In the genomic region with DNA sequence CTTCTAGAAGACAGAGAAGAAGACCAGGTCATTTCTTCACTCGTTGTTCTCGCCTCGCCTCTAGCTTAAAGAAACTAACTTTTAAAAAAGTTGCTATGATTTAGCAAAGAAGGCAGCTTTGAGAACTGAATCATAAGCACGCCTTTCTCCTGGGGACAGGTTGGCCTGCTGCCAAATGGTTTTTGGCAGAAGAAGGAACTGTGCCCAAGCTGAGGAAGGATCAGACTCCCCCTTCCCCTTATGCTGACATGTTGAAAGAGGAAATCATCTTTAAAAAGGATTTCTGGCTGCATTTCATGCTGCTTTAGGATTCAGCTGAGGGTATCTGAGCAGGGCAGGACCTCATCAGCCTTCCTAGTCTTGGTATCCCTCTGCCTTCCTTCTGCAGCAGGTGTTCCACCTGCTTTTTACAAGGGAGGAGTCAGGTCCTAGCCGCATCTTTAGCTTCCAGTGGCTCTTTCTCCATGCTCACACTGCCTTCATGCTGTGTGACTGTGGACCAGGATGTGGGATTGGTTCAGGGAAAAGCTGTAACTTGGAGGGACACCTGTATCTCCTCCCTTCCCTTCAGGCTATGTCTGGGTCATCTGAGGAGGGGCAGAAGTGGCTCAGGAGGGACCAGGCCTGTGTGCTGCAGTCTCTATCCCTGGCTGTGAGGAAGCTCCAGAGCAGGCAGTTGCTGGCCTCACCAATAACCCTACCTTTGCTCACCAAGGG, we compare ENCODE assay signal across 9 cellular contexts. TPM values are rescaled to one million over a fixed set of nuclear protein-coding genes. Genes with fewer than 3 reads are reported as not detected.
A peak's percentile ranks its signal among the peaks of the same experiment; 100 is the strongest.
DNase-seq lines count a peak whose midpoint lies in the region; ATAC-seq and TF ChIP-seq lines count a peak whose summit lies in the region.
"Had no signal": no experiment of that assay in that cellular context is flagged by ENCODE, and none has a peak within 500 bp of the region (broad histone marks: within the 10 kb centered on the region; RNA-seq: fewer than 3 reads in every experiment).

No MANE protein-coding gene starts in this region.

- H3K27ac Mint-ChIP-seq in Calu3 (ENCODE audit: unreplicated experiment) = no peak overlapping the region
- H3K27ac Mint-ChIP-seq: stimulated activated naive CD8-positive, alpha-beta T cell treated with anti-CD3 and anti-CD28 coated beads, Interleukin-15, Interleukin-2, amounts not matched to agents 100 ng/mL and 50 ng/mL, for 24 hours had no signal

- no peak for ATAC-seq in GM18520 (IDR thresholded peaks at IDR 0.05; ENCODE audit: unreplicated experiment)

- no peaks in the 10 kb centered on the region for H3K27me3 ChIP-seq in ovary

- TF ChIP-seq POLR2A in ovary (IDR thresholded peaks at IDR 0.05) = no peak

- H3K9me2 ChIP-seq in OCI-LY7 (ENCODE audit: insufficient read depth, low read length) = no peaks in the 10 kb centered on the region

- CTCF ChIA-PET in Calu3 (lab: Charles Lee) (interaction anchor here (1.1 to 1.5 kb wide), 3 partner anchors 13 to 35 kb away, joined by 3 to 6 read pairs (median 4); no protein-coding TSS in a partner anchor), OCI-LY7 (lab: Charles Lee; ENCODE audit: unreplicated experiment) (interaction anchor here (0.6 kb wide), 1 partner anchor 922 kb away, joined by 3 read pairs; no protein-coding TSS in a partner anchor)

- WGBS in ovary, 3 donors = 23 to 31% (median 31%) methylated on average over 5 of the region's 5 CpGs

- H3K9me3 Mint-ChIP-seq in Calu3 (ENCODE audit: low read depth, unreplicated experiment) = no peaks in the 10 kb centered on the region
- H3K9me3 Mint-ChIP-seq: stimulated activated naive CD8-positive, alpha-beta T cell treated with anti-CD3 and anti-CD28 coated beads, Interleukin-15, Interleukin-2, amounts not matched to agents 100 ng/mL and 50 ng/mL, for 24 hours had no signal

- H3K4me3 Mint-ChIP-seq in Calu3 (ENCODE audit: low read depth, unreplicated experiment) = no peak overlapping the region
- H3K4me3 Mint-ChIP-seq: stimulated activated naive CD8-positive, alpha-beta T cell treated with anti-CD3 and anti-CD28 coated beads, Interleukin-15, Interleukin-2, amounts not matched to agents 100 ng/mL and 50 ng/mL, for 24 hours had no signal

- no peak for TF ChIP-seq EP300 in ovary (IDR thresholded peaks at IDR 0.05)

- H3K4me3 ChIP-seq in OCI-LY7 (ENCODE audit: low read depth, low read length, poor library complexity, severe bottlenecking) (no peak overlapping the region), ovary (peak overlapping the region; percentile 37)

- no peaks in the 10 kb centered on the region for H3K9me3 ChIP-seq in OCI-LY7 (ENCODE audit: low read length)
- H3K9me3 ChIP-seq in ovary = no peaks in the 10 kb centered on the region

- POLR2A ChIA-PET in OCI-LY7 (lab: Charles Lee) = no interaction called here

- no peak overlapping the region for H2AFZ ChIP-seq in OCI-LY7 (ENCODE audit: low read length)

- H3K4me1 ChIP-seq in OCI-LY7 (ENCODE audit: insufficient read depth, low read length, poor library complexity, severe bottlenecking) (no peaks in the 10 kb centered on the region), ovary (ENCODE audit: insufficient read depth) (peaks cover 26% of the 10 kb centered on the region)

- H3K27me3 Mint-ChIP-seq in Calu3 (ENCODE audit: unreplicated experiment) = no peaks in the 10 kb centered on the region
- H3K27me3 Mint-ChIP-seq: stimulated activated naive CD8-positive, alpha-beta T cell treated with anti-CD3 and anti-CD28 coated beads, Interleukin-15, Interleukin-2, amounts not matched to agents 100 ng/mL and 50 ng/mL, for 24 hours had no signal

- H3K27ac ChIP-seq in OCI-LY7 (ENCODE audit: low read depth, low read length, poor library complexity, severe bottlenecking) (no peak overlapping the region), epithelial cell of prostate (peak overlapping the region; percentile 61), ovary (peak overlapping the region in 1 of 2 donors; percentile 16)

- DNase-seq in Calu3 (peak; percentile 46), OCI-LY7 (ENCODE audit: low spot score) (peak; percentile 7), epithelial cell of prostate (ENCODE audit: low read depth, low spot score) (no peak), ovary (peak; percentile 71 to 86 (median 78)), middle frontal gyrus (ENCODE audit: extremely low spot score, low spot score) (no peak), NCI-H187 treated with DMSO at 0.1 percent for 48 hours (lab: John Stamatoyannopoulos, UW) (no peak), GM20000 (ENCODE audit: low spot score) (no peak)

- no peaks in the 10 kb centered on the region for H4K20me1 ChIP-seq in OCI-LY7 (ENCODE audit: insufficient read depth, low read length)

- no peak overlapping the region for H3K4me2 ChIP-seq in OCI-LY7 (ENCODE audit: low read length)

- H3K36me3 ChIP-seq in OCI-LY7 (ENCODE audit: insufficient read depth, low read length) (no peaks in the 10 kb centered on the region), ovary (no peaks in the 10 kb centered on the region)

- TF ChIP-seq CTCF in Calu3 (IDR thresholded peaks at IDR 0.05; ENCODE audit: unreplicated experiment) (no peak), OCI-LY7 (conservative IDR thresholded peaks at IDR 0.05; ENCODE audit: low read length) (no peak), ovary (IDR thresholded peaks at IDR 0.05) (no peak), GM20000 (IDR thresholded peaks at IDR 0.05; ENCODE audit: extremely low read depth, missing control alignments) (no peak)

- intact Hi-C loops in Calu3 (cut with micrococcal nuclease; ENCODE audit: unreplicated experiment) = no loop called here
- intact Hi-C loops in OCI-LY7 (cut with micrococcal nuclease; ENCODE audit: unreplicated experiment) = no loop called here
- intact Hi-C loops in ovary (cut with DNase I) = no loop called here

- H3K79me2 ChIP-seq in OCI-LY7 (ENCODE audit: insufficient read depth, low read depth, low read length) = no peaks in the 10 kb centered on the region

- H3K4me1 Mint-ChIP-seq in Calu3 (ENCODE audit: low read depth, unreplicated experiment) = peaks cover 14% of the 10 kb centered on the region

- BruUV-seq in Calu3 (replicated peaks; lab: Mats Ljungman, UMichigan) = no TSS peak
- BruUV-seq in OCI-LY7 (replicated peaks; lab: Mats Ljungman, UMichigan) = no TSS peak

- H3K36me3 Mint-ChIP-seq in Calu3 (ENCODE audit: insufficient read depth, unreplicated experiment) = no peaks in the 10 kb centered on the region

RNA-seq across cellular contexts. Expression of gene HACD2, which starts 34.1 kb away (rescaled TPM):
- 55.4 and 69.0 TPM in 2 replicates for total RNA-seq in Calu3 (2022)
- total RNA-seq in OCI-LY7 (2014; rRNA removed; shearing (Covaris generic)) = 6.5 and 10.2 TPM in 2 replicates
- 18.0 and 22.5 TPM in 2 replicates for total RNA-seq in OCI-LY7 (2022)
- 10 to 100 TPM; 12.6 to 33.2 (median 20.9) TPM for total RNA-seq in ovary
- polyA plus RNA-seq in ovary = 10 to 100 TPM; 13.1 to 22.2 TPM

Comparison
In these comparisons a context has a peak if more than half of its experiments do, and no peak if none do; other contexts are left out.
1. DNase-seq: peak in Calu3 (single experiment), OCI-LY7 (single experiment) and ovary (5 of 5); none in epithelial cell of prostate (single experiment), middle frontal gyrus (single experiment), NCI-H187 treated with DMSO at 0.1 percent for 48 hours (single experiment) and GM20000 (single experiment).